34 cellular contexts compared by ENCODE assay signal in the genomic region with DNA sequence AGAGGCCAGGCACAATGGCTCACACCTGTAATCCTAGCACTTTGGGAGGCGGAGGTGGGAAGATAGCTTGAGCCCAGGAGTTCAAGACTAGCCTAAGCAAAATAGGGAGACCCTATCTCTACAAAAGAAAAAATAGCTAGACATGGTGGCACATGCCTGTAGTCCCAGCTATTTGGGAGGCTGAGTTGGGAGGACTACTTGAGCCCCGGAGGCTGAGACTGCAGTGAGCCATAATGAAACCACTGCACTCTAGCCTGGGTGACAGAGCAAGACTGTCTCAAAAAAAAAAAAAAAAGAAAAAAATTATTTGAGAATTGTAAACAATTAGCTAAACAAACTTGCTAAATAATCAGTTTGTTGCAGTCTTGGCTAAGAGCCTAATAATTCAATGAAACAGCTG. TPM values are rescaled to one million over a fixed set of nuclear protein-coding genes. Genes with fewer than 3 reads are reported as not detected.
"Had no signal": no experiment of that assay in that cellular context is flagged by ENCODE, and none has a peak within 500 bp of the region (broad histone marks: within the 10 kb centered on the region; RNA-seq: fewer than 3 reads in every experiment).

No MANE protein-coding gene starts in this region.

- H3K9me3 Mint-ChIP-seq: activated B cell treated with CpG ODN at 0.5 μM for 24 hours; activated CD8-positive, alpha-beta T cell treated with anti-CD3 and anti-CD28 coated beads for 36 hours; activated naive CD4-positive, alpha-beta T cell treated with anti-CD3 and anti-CD28 coated beads, Interleukin-2, amount 50 U/mL, for 24 hours; activated T-cell treated with anti-CD3 and anti-CD28 coated beads, Interleukin-2, amount 50 U/mL, for 72 hours; activated T-helper 17 cell treated with anti-CD3 and anti-CD28 coated beads, Interleukin-2, amount 50 U/mL, for 72 hours had no signal

- H3K4me3 ChIP-seq: adrenal gland, body of pancreas, breast epithelium, Peyer's patch had no signal

- H3K27me3 Mint-ChIP-seq: activated B cell treated with CpG ODN at 0.5 μM for 24 hours; activated CD8-positive, alpha-beta T cell treated with anti-CD3 and anti-CD28 coated beads for 36 hours; activated naive CD4-positive, alpha-beta T cell treated with anti-CD3 and anti-CD28 coated beads, Interleukin-2, amount 50 U/mL, for 24 hours; activated T-helper 17 cell treated with anti-CD3 and anti-CD28 coated beads, Interleukin-2, amount 50 U/mL, for 72 hours had no signal

- H3K4me3 Mint-ChIP-seq: activated B cell treated with CpG ODN at 0.5 μM for 24 hours; activated CD8-positive, alpha-beta T cell treated with anti-CD3 and anti-CD28 coated beads for 36 hours; activated naive CD4-positive, alpha-beta T cell treated with anti-CD3 and anti-CD28 coated beads, Interleukin-2, amount 50 U/mL, for 24 hours; activated T-cell treated with anti-CD3 and anti-CD28 coated beads, Interleukin-2, amount 50 U/mL, for 72 hours; activated T-helper 17 cell treated with anti-CD3 and anti-CD28 coated beads, Interleukin-2, amount 50 U/mL, for 72 hours had no signal

- DNase-seq: activated B cell treated with CpG ODN at 0.5 μM for 24 hours; activated CD4-positive, alpha-beta T cell treated with anti-CD3 and anti-CD28 coated beads for 4 hours; activated CD4-positive, CD25-positive, alpha-beta regulatory T cell treated with anti-CD3 and anti-CD28 coated beads, Interleukin-2, amount 50 U/mL, for 72 hours; activated CD8-positive, alpha-beta T cell treated with anti-CD3 and anti-CD28 coated beads for 36 hours; activated effector memory CD4-positive, alpha-beta T cell treated with anti-CD3 and anti-CD28 coated beads, Interleukin-2, amount 50 U/mL, for 16 hours; activated naive CD4-positive, alpha-beta T cell; activated T-cell treated with anti-CD3 and anti-CD28 coated beads, Interleukin-2, amount 50 U/mL, for 1 hour; activated T-cell treated with anti-CD3 and anti-CD28 coated beads, Interleukin-2, amount 50 U/mL, for 72 hours; adrenal gland; body of pancreas; cerebellar nuclear complex; Karpas-422; KBM-7; NCI-H1436 treated with DMSO at 0.1 percent for 48 hours; NCI-H1694 treated with DMSO at 0.1 percent for 48 hours; NCI-H2029; NCI-H2171 treated with DMSO at 0.1 percent for 48 hours; NCI-H2227 treated with DMSO at 0.1 percent for 48 hours; NCI-H446; NCI-H510A treated with DMSO at 0.1 percent for 48 hours; NCI-H526 treated with DMSO at 0.1 percent for 48 hours; NK-92 treated with Interleukin-12 subunit alpha and Interleukin-12 subunit beta, amount 100 ng/mL, for 24 hours; PC-3; Peyer's patch; SIG-M5; SW 1271; T-helper 1 cell; T-helper 2 cell; T-helper 9 cell had no signal

- H3K27ac Mint-ChIP-seq: activated B cell treated with CpG ODN at 0.5 μM for 24 hours; activated CD8-positive, alpha-beta T cell treated with anti-CD3 and anti-CD28 coated beads for 36 hours; activated naive CD4-positive, alpha-beta T cell treated with anti-CD3 and anti-CD28 coated beads, Interleukin-2, amount 50 U/mL, for 24 hours; activated T-cell treated with anti-CD3 and anti-CD28 coated beads, Interleukin-2, amount 50 U/mL, for 72 hours; activated T-helper 17 cell treated with anti-CD3 and anti-CD28 coated beads, Interleukin-2, amount 50 U/mL, for 72 hours had no signal

RNA-seq across cellular contexts. Expression of a gene that starts 51.6 kb away (rescaled TPM):
- total RNA-seq: activated B cell treated with CpG ODN at 0.5 μM for 24 hours, astrocyte, PC-3, SK-MEL-5 had no signal
